Comparison of ENCODE assay signal across 10 cellular contexts in genomic region chr7:156943091-156944041, GRCh38. TPM values are rescaled to one million over a fixed set of nuclear protein-coding genes. Genes with fewer than 3 reads are reported as not detected.
DNase-seq lines count a peak whose midpoint lies in the region; ATAC-seq and TF ChIP-seq lines count a peak whose summit lies in the region.
"Had no signal": no experiment of that assay in that cellular context is flagged by ENCODE, and none has a peak within 500 bp of the region (broad histone marks: within the 10 kb centered on the region; RNA-seq: fewer than 3 reads in every experiment).

No MANE protein-coding gene starts in this region.

- H3K4me1 ChIP-seq in DND-41 (ENCODE audit: insufficient read depth, low read length): no peaks in the 10 kb centered on the region
- peaks cover 13% of the 10 kb centered on the region for H3K4me1 ChIP-seq in mammary epithelial cell (ENCODE audit: insufficient read depth, low read length)
- no peaks in the 10 kb centered on the region for H3K4me1 ChIP-seq in mucosa of descending colon (ENCODE audit: low read depth)
- no peaks in the 10 kb centered on the region for H3K4me1 ChIP-seq in MM.1S (ENCODE audit: low read length)

- H3K36me3 ChIP-seq in DND-41 (ENCODE audit: insufficient read depth, low read length): no peaks in the 10 kb centered on the region
- no peaks in the 10 kb centered on the region for H3K36me3 ChIP-seq in mammary epithelial cell (ENCODE audit: insufficient read depth, low read length)
- no peaks in the 10 kb centered on the region for H3K36me3 ChIP-seq in mucosa of descending colon (ENCODE audit: low read depth)
- no peaks in the 10 kb centered on the region for H3K36me3 ChIP-seq in MM.1S (replicated peaks; ENCODE audit: insufficient read depth, low read length)

- H3K27ac ChIP-seq in DND-41 (ENCODE audit: low read length) (no peak overlapping the region), mammary epithelial cell (ENCODE audit: insufficient read depth, low read depth, low read length) (no peak overlapping the region), MM.1S (ENCODE audit: low read length) (no peak overlapping the region)

- H3K27me3 ChIP-seq in DND-41 (ENCODE audit: insufficient read depth, low read length, poor library complexity): peaks cover 21% of the 10 kb centered on the region
- H3K27me3 ChIP-seq in mammary epithelial cell (ENCODE audit: insufficient read depth, low read length): no peaks in the 10 kb centered on the region
- H3K27me3 ChIP-seq in MM.1S (replicated peaks; ENCODE audit: insufficient read depth, low read length): peaks cover 21% of the 10 kb centered on the region

- DNase-seq in DND-41: no peak
- peak; percentile 53 for DNase-seq in HuH-7 (ENCODE audit: low spot score)
- DNase-seq in mammary epithelial cell: peak; percentile 73
- no peak for DNase-seq in mucosa of descending colon
- DNase-seq in MM.1S: no peak
- DNase-seq in GM03348 (ENCODE audit: low spot score): no peak
- DNase-seq: NCI-H2171, SW 1271 had no signal

- H3K9me3 ChIP-seq in DND-41 (ENCODE audit: insufficient read depth, low read length, severe bottlenecking) (peaks cover 14% of the 10 kb centered on the region), mammary epithelial cell (replicated peaks; ENCODE audit: insufficient read depth, low read length) (peaks cover 7% of the 10 kb centered on the region), mucosa of descending colon (no peaks in the 10 kb centered on the region), MM.1S (replicated peaks; ENCODE audit: insufficient read depth, low read length) (no peaks in the 10 kb centered on the region)

- TF ChIP-seq CTCF in DND-41 (IDR thresholded peaks at IDR 0.05; ENCODE audit: borderline replicate concordance, extremely low read depth, low read length, poor library complexity, severe bottlenecking) (no peak), mammary epithelial cell (conservative IDR thresholded peaks at IDR 0.05 in 1 of 2, IDR thresholded peaks at IDR 0.05 in 1 of 2; ENCODE audit: extremely low read depth in 1 of 2, insufficient read depth in 1 of 2, low read depth in 1 of 2, low read length in 2 of 2) (no peak), mucosa of descending colon (IDR thresholded peaks at IDR 0.05) (no peak), MM.1S (IDR thresholded peaks at IDR 0.05; ENCODE audit: low read length) (no peak)

- H3K9me2 ChIP-seq in MM.1S (replicated peaks; ENCODE audit: insufficient read depth, low read length): no peaks in the 10 kb centered on the region

- CTCF ChIA-PET in mammary epithelial cell (lab: Charles Lee; ENCODE audit: low non-redundant PET): no interaction called here

- dilution Hi-C loops in mammary epithelial cell (cut with HindIII; ENCODE audit: low sequenced_read_pairs): no loop called here

- no peak overlapping the region for H3K4me2 ChIP-seq in DND-41 (ENCODE audit: insufficient read depth, low read length)
- H3K4me2 ChIP-seq in mammary epithelial cell (ENCODE audit: insufficient read depth, low read depth, low read length): peak overlapping the region; percentile 83
- H3K4me2 ChIP-seq in MM.1S (ENCODE audit: low read depth, low read length): no peak overlapping the region

- intact Hi-C loops in mammary epithelial cell (cut with micrococcal nuclease) (loop anchor here (10.0 kb wide), 2 partner anchors 401 to 1139 kb away; no protein-coding TSS in a partner anchor), mucosa of descending colon (cut with DNase I, micrococcal nuclease) (no loop called here)

- H3K9ac ChIP-seq in DND-41 (ENCODE audit: low read depth, low read length) (no peak overlapping the region), mammary epithelial cell (ENCODE audit: insufficient read depth, low read length) (no peak overlapping the region), MM.1S (ENCODE audit: low read length) (no peak overlapping the region)

- no TSS peak for BruUV-seq in mammary epithelial cell (replicated peaks; lab: Mats Ljungman, UMichigan)

- WGBS in mammary epithelial cell (ENCODE audit: low coverage, missing lambda C conversion rate): 34% methylated on average over 25 of the region's 36 CpGs

- H3K4me3 ChIP-seq in DND-41 (ENCODE audit: low read depth in 1 of 2, low read length in 2 of 2) (no peak overlapping the region), mammary epithelial cell (replicated peaks in 1 of 3; ENCODE audit: insufficient read depth in 1 of 3, low read depth in 2 of 3, low read length in 3 of 3) (no peak overlapping the region), mucosa of descending colon (no peak overlapping the region), MM.1S (ENCODE audit: low read length) (no peak overlapping the region)

- in situ Hi-C loops in mammary epithelial cell (cut with MboI; ENCODE audit: low sequenced_read_pairs in 2 of 2): no loop called here

- ATAC-seq in DND-41 (ENCODE audit: insufficient read depth, low read depth): 0 out of 3 replicates have a peak, but pooled peaks have one; percentile 12
- ATAC-seq in mucosa of descending colon: peak; percentile 64
- ATAC-seq in GM19467 (IDR thresholded peaks at IDR 0.05; ENCODE audit: unreplicated experiment): no peak
- no peak for ATAC-seq in GM21825 (IDR thresholded peaks at IDR 0.05; ENCODE audit: unreplicated experiment)

- H3F3A ChIP-seq in MM.1S (ENCODE audit: insufficient read depth, low read length): no peaks in the 10 kb centered on the region

- H2AFZ ChIP-seq in DND-41 (ENCODE audit: low read depth, low read length): no peak overlapping the region
- peak overlapping the region; percentile 94 for H2AFZ ChIP-seq in mammary epithelial cell (ENCODE audit: low read depth, low read length)
- H2AFZ ChIP-seq in MM.1S (ENCODE audit: low read length): no peak overlapping the region

- H3K79me2 ChIP-seq in DND-41 (ENCODE audit: insufficient read depth, low read length) (no peaks in the 10 kb centered on the region), mammary epithelial cell (ENCODE audit: insufficient read depth, low read length) (no peaks in the 10 kb centered on the region), MM.1S (ENCODE audit: low read length) (no peaks in the 10 kb centered on the region)

- H4K20me1 ChIP-seq in DND-41 (ENCODE audit: insufficient read depth, low read length): no peaks in the 10 kb centered on the region; the same call in 1 of the 2 replicates
- H4K20me1 ChIP-seq in mammary epithelial cell (ENCODE audit: insufficient read depth, low read length): no peaks in the 10 kb centered on the region
- H4K20me1 ChIP-seq in MM.1S (ENCODE audit: insufficient read depth, low read length): no peaks in the 10 kb centered on the region

RNA-seq across cellular contexts. Expression of gene NOM1, which starts 6.1 kb away (rescaled TPM):
- total RNA-seq in mammary epithelial cell (10 to 100 TPM; 13.5 to 30.2 TPM), mucosa of descending colon (10 to 100 TPM; 13.9 to 20.9 (median 15.9) TPM)
- polyA plus RNA-seq in mammary epithelial cell: 8.2 TPM
- 23.6 TPM for polyA minus RNA-seq in mammary epithelial cell

RNA-seq across cellular contexts. Expression of gene LMBR1, which starts 50.4 kb away (rescaled TPM):
- 10 to 100 TPM; 63.7 to 65.6 TPM for total RNA-seq in mammary epithelial cell
- polyA plus RNA-seq in mammary epithelial cell: 24.1 TPM
- 85.6 TPM for polyA minus RNA-seq in mammary epithelial cell
- 10 to 100 TPM; 40.5 to 56.3 (median 44.9) TPM for total RNA-seq in mucosa of descending colon

Comparison
In these comparisons a context has a peak if more than half of its experiments do, and no peak if none do; other contexts are left out.
1. ATAC-seq: peak in DND-41 (single experiment) and mucosa of descending colon (single experiment); none in GM19467 (single experiment) and GM21825 (single experiment).
2. DNase-seq: peak in HuH-7 (single experiment) and mammary epithelial cell (single experiment); none in DND-41 (single experiment), mucosa of descending colon (0 of 3), MM.1S (single experiment) and GM03348 (single experiment).